ENCODE assay signal across 19 cellular contexts in genomic region chrX:10048076-10048475, GRCh38.
DNase-seq lines count a peak whose midpoint lies in the region; ATAC-seq and TF ChIP-seq lines count a peak whose summit lies in the region.
"Had no signal": no experiment of that assay in that cellular context is flagged by ENCODE, and none has a peak within 500 bp of the region (broad histone marks: within the 10 kb centered on the region; RNA-seq: fewer than 3 reads in every experiment).

No MANE protein-coding gene starts in this region.

- H3K4me3 Mint-ChIP-seq in GM23338, result no peak overlapping the region; the same call in 2 of the 3 replicates
- H3K4me3 Mint-ChIP-seq in activated naive CD4-positive, alpha-beta T cell treated with anti-CD3 and anti-CD28 coated beads, Interleukin-2, amount 10 ng/mL, durations not matched to agents 7 days and 5 days, result no peak overlapping the region
- no peak overlapping the region for H3K4me3 Mint-ChIP-seq in naive thymus-derived CD8-positive, alpha-beta T cell
- H3K4me3 Mint-ChIP-seq: activated CD4-positive, alpha-beta T cell treated with anti-CD3 and anti-CD28 coated beads for 36 hours had no signal

- H3K79me2 ChIP-seq in GM23338 (replicated peaks; ENCODE audit: insufficient read depth), result peaks cover 44% of the 10 kb centered on the region

- peaks cover 6% of the 10 kb centered on the region for H3K27me3 Mint-ChIP-seq in GM23338 (ENCODE audit: insufficient read depth, low read depth, poor library complexity)
- no peaks in the 10 kb centered on the region for H3K27me3 Mint-ChIP-seq in activated naive CD4-positive, alpha-beta T cell treated with anti-CD3 and anti-CD28 coated beads, Interleukin-2, amount 10 ng/mL, durations not matched to agents 7 days and 5 days
- no peaks in the 10 kb centered on the region for H3K27me3 Mint-ChIP-seq in naive thymus-derived CD8-positive, alpha-beta T cell
- H3K27me3 Mint-ChIP-seq: activated CD4-positive, alpha-beta T cell treated with anti-CD3 and anti-CD28 coated beads for 36 hours had no signal

- POLR2A ChIA-PET in naive thymus-derived CD8-positive, alpha-beta T cell (lab: Charles Lee), result no interaction called here

- H3K36me3 ChIP-seq in GM23338 (ENCODE audit: insufficient read depth), result no peaks in the 10 kb centered on the region
- no peaks in the 10 kb centered on the region for H3K36me3 ChIP-seq in lower lobe of right lung
- H3K36me3 ChIP-seq in subcutaneous abdominal adipose tissue (ENCODE audit: control insufficient read depth in 5 of 5, insufficient read depth in 5 of 5, low read length in 5 of 5), result no peaks in the 10 kb centered on the region
- H3K36me3 ChIP-seq: BLaER1, colonic mucosa, SJSA1, tibial nerve had no signal

- no peaks in the 10 kb centered on the region for H3K9me3 Mint-ChIP-seq in GM23338
- no peaks in the 10 kb centered on the region for H3K9me3 Mint-ChIP-seq in activated naive CD4-positive, alpha-beta T cell treated with anti-CD3 and anti-CD28 coated beads, Interleukin-2, amount 10 ng/mL, durations not matched to agents 7 days and 5 days
- H3K9me3 Mint-ChIP-seq in naive thymus-derived CD8-positive, alpha-beta T cell, result no peaks in the 10 kb centered on the region

- H3K27me3 ChIP-seq in GM23338 (ENCODE audit: insufficient read depth) (no peaks in the 10 kb centered on the region), lower lobe of right lung (ENCODE audit: low read depth) (no peaks in the 10 kb centered on the region), subcutaneous abdominal adipose tissue (ENCODE audit: control insufficient read depth in 5 of 5, insufficient read depth in 4 of 5, low read length in 5 of 5) (peaks cover 0 to 6% (median 0%) of the 10 kb centered on the region in 5 donors)
- H3K27me3 ChIP-seq: BLaER1, colonic mucosa, SJSA1, tibial nerve had no signal

- no peak overlapping the region for H3K9ac ChIP-seq in subcutaneous abdominal adipose tissue (ENCODE audit: low read length in 5 of 5)
- H3K9ac ChIP-seq: BLaER1 had no signal

- no peaks in the 10 kb centered on the region for H3K9me3 ChIP-seq in lower lobe of right lung
- no peaks in the 10 kb centered on the region for H3K9me3 ChIP-seq in subcutaneous abdominal adipose tissue (ENCODE audit: control insufficient read depth in 5 of 5, low read length in 5 of 5)
- H3K9me3 ChIP-seq: BLaER1, colonic mucosa, SJSA1, tibial nerve had no signal

- no peaks in the 10 kb centered on the region for H3K36me3 Mint-ChIP-seq in GM23338 (ENCODE audit: low read depth)
- H3K36me3 Mint-ChIP-seq in activated naive CD4-positive, alpha-beta T cell treated with anti-CD3 and anti-CD28 coated beads, Interleukin-2, amount 10 ng/mL, durations not matched to agents 7 days and 5 days, result no peaks in the 10 kb centered on the region
- no peaks in the 10 kb centered on the region for H3K36me3 Mint-ChIP-seq in naive thymus-derived CD8-positive, alpha-beta T cell

- H3K27ac Mint-ChIP-seq in GM23338, result no peak overlapping the region; the same call in 1 of the 2 replicates
- no peak overlapping the region for H3K27ac Mint-ChIP-seq in activated naive CD4-positive, alpha-beta T cell treated with anti-CD3 and anti-CD28 coated beads, Interleukin-2, amount 10 ng/mL, durations not matched to agents 7 days and 5 days
- H3K27ac Mint-ChIP-seq in naive thymus-derived CD8-positive, alpha-beta T cell, result no peak overlapping the region
- H3K27ac Mint-ChIP-seq: activated CD4-positive, alpha-beta T cell treated with anti-CD3 and anti-CD28 coated beads for 36 hours had no signal

- peak; percentile 52 for DNase-seq in GM23338 (ENCODE audit: low spot score)
- no peak for DNase-seq in coronary artery (ENCODE audit: low spot score)
- no peak for DNase-seq in lower lobe of right lung
- DNase-seq in activated naive CD4-positive, alpha-beta T cell treated with anti-CD3 and anti-CD28 coated beads, Interleukin-2, amount 10 ng/mL, durations not matched to agents 7 days and 5 days, result no peak
- DNase-seq in naive thymus-derived CD8-positive, alpha-beta T cell, result no peak
- DNase-seq in NCI-H524 treated with DMSO at 0.1 percent for 48 hours (lab: John Stamatoyannopoulos, UW), result no peak
- DNase-seq: activated CD4-positive, alpha-beta T cell treated with anti-CD3 and anti-CD28 coated beads for 36 hours; activated CD8-positive, alpha-beta memory T cell treated with anti-CD3 and anti-CD28 coated beads, Interleukin-2, amount 50 U/mL, for 4 hours; activated gamma-delta T cell treated with Interleukin-2 at 50 U/mL for 16 hours; colonic mucosa; HCEC 1CT; head of caudate nucleus; Karpas-422; NCI-H1105; NCI-H69 had no signal

- no peak overlapping the region for H2AFZ ChIP-seq in GM23338

- H3K27ac ChIP-seq in GM23338 (ENCODE audit: low read depth) (peak overlapping the region; percentile 75), coronary artery (no peak overlapping the region), lower lobe of right lung (peak overlapping the region; percentile 24), subcutaneous abdominal adipose tissue (ENCODE audit: low read depth, low read length) (peak overlapping the region; percentile 40)
- H3K27ac ChIP-seq: BLaER1, colonic mucosa, SJSA1 had no signal

- CTCF ChIA-PET in activated naive CD4-positive, alpha-beta T cell treated with anti-CD3 and anti-CD28 coated beads, Interleukin-2, amount 10 ng/mL, durations not matched to agents 7 days and 5 days (lab: Charles Lee), result no interaction called here

- ATAC-seq in GM23338, result peak; percentile 30
- no peak for ATAC-seq in lower lobe of right lung
- no peak for ATAC-seq in naive thymus-derived CD8-positive, alpha-beta T cell
- ATAC-seq: activated CD4-positive, alpha-beta T cell treated with anti-CD3 and anti-CD28 coated beads for 36 hours had no signal

- H3K4me3 ChIP-seq in GM23338, result no peak overlapping the region
- peak overlapping the region; percentile 30 for H3K4me3 ChIP-seq in coronary artery
- no peak overlapping the region for H3K4me3 ChIP-seq in lower lobe of right lung
- no peak overlapping the region for H3K4me3 ChIP-seq in subcutaneous abdominal adipose tissue (ENCODE audit: low read depth in 1 of 5, low read length in 5 of 5)
- H3K4me3 ChIP-seq: BLaER1, colonic mucosa, SJSA1, tibial nerve had no signal

- TF ChIP-seq CTCF in GM23338 (conservative IDR thresholded peaks at IDR 0.05; ENCODE audit: low read depth in 2 of 2), result no peak
- TF ChIP-seq CTCF in coronary artery (IDR thresholded peaks at IDR 0.05), result no peak
- TF ChIP-seq CTCF in lower lobe of right lung (IDR thresholded peaks at IDR 0.05), result no peak

- peaks cover 49% of the 10 kb centered on the region for H3K4me1 Mint-ChIP-seq in GM23338
- peaks cover 8% of the 10 kb centered on the region for H3K4me1 Mint-ChIP-seq in activated naive CD4-positive, alpha-beta T cell treated with anti-CD3 and anti-CD28 coated beads, Interleukin-2, amount 10 ng/mL, durations not matched to agents 7 days and 5 days
- H3K4me1 Mint-ChIP-seq in naive thymus-derived CD8-positive, alpha-beta T cell, result peaks cover 0 to 17% (median 11%) of the 10 kb centered on the region in 4 donors
- H3K4me1 Mint-ChIP-seq: activated CD4-positive, alpha-beta T cell treated with anti-CD3 and anti-CD28 coated beads for 36 hours had no signal

- H3K4me1 ChIP-seq in GM23338 (ENCODE audit: insufficient read depth) (peaks cover 31% of the 10 kb centered on the region), lower lobe of right lung (peaks cover 43% of the 10 kb centered on the region), subcutaneous abdominal adipose tissue (ENCODE audit: control insufficient read depth in 5 of 5, insufficient read depth in 5 of 5, low read length in 5 of 5) (peaks cover 0 to 64% (median 5%) of the 10 kb centered on the region in 5 donors)
- H3K4me1 ChIP-seq: colonic mucosa had no signal

- 0 out of 2 replicates have a peak, but pooled peaks cover 4% of the 10 kb centered on the region for H3F3A ChIP-seq in GM23338 (replicated peaks; ENCODE audit: low read depth)

- H3K4me2 ChIP-seq in GM23338, result no peak overlapping the region
- H3K4me2 ChIP-seq: BLaER1 had no signal

- intact Hi-C loops in lower lobe of right lung (cut with DNase I), result no loop called here

- H3K9me2 ChIP-seq in GM23338 (ENCODE audit: insufficient read depth), result no peaks in the 10 kb centered on the region

- no peaks in the 10 kb centered on the region for H4K20me1 ChIP-seq in GM23338 (replicated peaks; ENCODE audit: insufficient read depth)

Comparison
In these comparisons a context has a peak if more than half of its experiments do, and no peak if none do; other contexts are left out.
1. H3K27ac ChIP-seq: peak in GM23338 (single experiment), lower lobe of right lung (single experiment) and subcutaneous abdominal adipose tissue (single experiment); none in coronary artery (0 of 2).